ENCODE assay signal across 26 cellular contexts in genomic region chr12:121017966-121018491, GRCh38. TPM values are rescaled to one million over a fixed set of nuclear protein-coding genes. Genes with fewer than 3 reads are reported as not detected.
"Had no signal": no experiment of that assay in that cellular context is flagged by ENCODE, and none has a peak within 500 bp of the region (broad histone marks: within the 10 kb centered on the region; RNA-seq: fewer than 3 reads in every experiment).

No MANE protein-coding gene starts in this region.

- ATAC-seq: activated CD4-positive, CD25-positive, alpha-beta regulatory T cell treated with anti-CD3 and anti-CD28 coated beads, Interleukin-2, amount 50 U/mL, for 24 hours; activated CD8-positive, alpha-beta T cell treated with anti-CD3 and anti-CD28 coated beads, Interleukin-2, amount 10 ng/mL, durations not matched to agents 7 days and 5 days; activated naive CD4-positive, alpha-beta T cell treated with anti-CD3 and anti-CD28 coated beads, Interleukin-2, amount 50 U/mL, for 72 hours; activated naive CD8-positive, alpha-beta T cell treated with anti-CD3 and anti-CD28 coated beads, Interleukin-2, amount 50 U/mL, for 24 hours had no signal

- FAIRE-seq: astrocyte had no signal

- H3K27ac Mint-ChIP-seq: activated CD8-positive, alpha-beta T cell treated with anti-CD3 and anti-CD28 coated beads, Interleukin-2, amount 10 ng/mL, durations not matched to agents 7 days and 5 days; activated naive CD4-positive, alpha-beta T cell treated with anti-CD3 and anti-CD28 coated beads, Interleukin-2, amount 50 U/mL, for 72 hours; activated naive CD8-positive, alpha-beta T cell treated with anti-CD3 and anti-CD28 coated beads, Interleukin-2, amount 50 U/mL, for 24 hours; brain had no signal

- H3K27ac ChIP-seq: SK-N-MC had no signal

- H3K36me3 Mint-ChIP-seq: brain had no signal

- H3K9me3 Mint-ChIP-seq: activated naive CD4-positive, alpha-beta T cell treated with anti-CD3 and anti-CD28 coated beads, Interleukin-2, amount 50 U/mL, for 72 hours; activated naive CD8-positive, alpha-beta T cell treated with anti-CD3 and anti-CD28 coated beads, Interleukin-2, amount 50 U/mL, for 24 hours; brain; central memory CD8-positive, alpha-beta T cell had no signal

- H3K4me3 ChIP-seq: SK-N-MC had no signal

- DNase-seq: activated CD4-positive, alpha-beta T cell treated with anti-CD3 and anti-CD28 coated beads for 4 hours; activated CD8-positive, alpha-beta memory T cell treated with anti-CD3 and anti-CD28 coated beads, Interleukin-2, amount 50 U/mL, for 48 hours; activated CD8-positive, alpha-beta T cell treated with anti-CD3 and anti-CD28 coated beads, Interleukin-2, amount 10 ng/mL, durations not matched to agents 7 days and 5 days; activated effector memory CD4-positive, alpha-beta T cell treated with anti-CD3 and anti-CD28 coated beads, Interleukin-2, amount 50 U/mL, for 16 hours; activated naive CD4-positive, alpha-beta T cell treated with Interleukin-2 at 50 U/mL for 16 hours; activated naive CD8-positive, alpha-beta T cell treated with anti-CD3 and anti-CD28 coated beads, Interleukin-2, amount 50 U/mL, for 24 hours; activated T-cell treated with anti-CD3 and anti-CD28 coated beads, Interleukin-2, amount 50 U/mL, for 1 hour; amygdala; MM.1S; NCI-H1105; NCI-H1436; NCI-H1694 treated with DMSO at 0.1 percent for 48 hours; NCI-H2029 treated with DMSO at 0.1 percent for 48 hours; NCI-H345; NCI-H510A; NCI-H526 treated with DMSO at 0.1 percent for 48 hours; NCI-H82; T-helper 1 cell had no signal

- H3K27me3 Mint-ChIP-seq: activated naive CD8-positive, alpha-beta T cell treated with anti-CD3 and anti-CD28 coated beads, Interleukin-2, amount 50 U/mL, for 24 hours; central memory CD8-positive, alpha-beta T cell had no signal

- H3K4me3 Mint-ChIP-seq: activated CD8-positive, alpha-beta T cell treated with anti-CD3 and anti-CD28 coated beads, Interleukin-2, amount 10 ng/mL, durations not matched to agents 7 days and 5 days; activated naive CD8-positive, alpha-beta T cell treated with anti-CD3 and anti-CD28 coated beads, Interleukin-2, amount 50 U/mL, for 24 hours; central memory CD8-positive, alpha-beta T cell had no signal

RNA-seq across cellular contexts. Expression of gene HNF1A, which starts 39.7 kb away (rescaled TPM):
- total RNA-seq: activated CD8-positive, alpha-beta T cell treated with anti-CD3 and anti-CD28 coated beads, Interleukin-2, amount 10 ng/mL, durations not matched to agents 7 days and 5 days; activated naive CD4-positive, alpha-beta T cell treated with anti-CD3 and anti-CD28 coated beads, Interleukin-2, amount 50 U/mL, for 72 hours; astrocyte; OCI-LY7; RPMI7951 had no signal
